Comparison of ENCODE assay signal across 22 cellular contexts in the genomic region with DNA sequence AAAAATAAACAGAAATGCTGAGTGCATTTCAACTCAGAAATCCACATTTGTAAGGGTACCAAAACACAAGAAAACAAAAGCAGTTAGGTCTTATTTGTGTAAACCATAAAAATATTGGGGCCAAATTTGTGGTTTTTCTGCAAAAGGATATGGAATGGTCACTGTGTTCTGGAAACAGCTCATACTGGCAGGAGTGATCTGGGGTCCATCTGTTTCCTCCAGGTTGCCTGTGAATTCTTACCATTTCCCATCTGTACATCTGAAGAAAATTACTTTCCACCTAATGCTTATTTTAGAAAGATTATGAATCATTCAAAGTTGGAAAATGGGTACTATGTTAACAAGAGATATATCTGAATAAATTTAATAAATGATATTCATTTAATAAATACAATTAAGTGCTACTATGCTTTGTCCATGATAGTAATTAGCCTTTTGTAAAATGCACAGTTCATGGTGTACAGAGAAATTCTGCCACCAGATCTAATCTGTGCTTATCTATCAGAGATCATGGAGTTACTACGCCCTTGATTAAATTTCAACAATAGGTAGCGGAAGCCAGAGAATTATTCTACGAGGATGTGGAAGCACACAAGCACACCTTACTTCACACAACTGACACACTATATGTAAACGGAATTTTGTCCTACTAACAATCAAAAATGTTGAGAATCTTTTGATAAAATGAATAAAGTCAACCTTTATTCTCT. TPM values are rescaled to one million over a fixed set of nuclear protein-coding genes. Genes with fewer than 3 reads are reported as not detected.
DNase-seq lines count a peak whose midpoint lies in the region; ATAC-seq and TF ChIP-seq lines count a peak whose summit lies in the region.
"Had no signal": no experiment of that assay in that cellular context is flagged by ENCODE, and none has a peak within 500 bp of the region (broad histone marks: within the 10 kb centered on the region; RNA-seq: fewer than 3 reads in every experiment).

No MANE protein-coding gene starts in this region.

- H3K27me3 Mint-ChIP-seq in chondrocyte (ENCODE audit: low read depth), result no peaks in the 10 kb centered on the region

- H3K79me2 ChIP-seq in SK-N-SH (ENCODE audit: insufficient read depth), result peaks cover 73% of the 10 kb centered on the region

- peak in 2 of 8 donors; percentile 54 to 57 for ATAC-seq in heart right ventricle
- ATAC-seq in Right ventricle myocardium superior (ENCODE audit: poor library complexity), result no peak
- ATAC-seq: A549 had no signal

- POLR2A ChIA-PET in SK-N-SH (lab: Yijun Ruan, JAX), result no interaction called here

- H3K4me1 ChIP-seq in heart right ventricle (peaks cover 0 to 39% (median 13%) of the 10 kb centered on the region in 9 donors), SK-N-SH (ENCODE audit: control insufficient read depth in 1 of 2, insufficient read depth in 2 of 2, low read depth in 1 of 2, low read length in 1 of 2) (peaks cover 7 to 12% of the 10 kb centered on the region in 2 experiments; a peak in 3 of 4 replicates)
- H3K4me1 ChIP-seq: A549 had no signal

- peaks cover 17% of the 10 kb centered on the region for H3F3A ChIP-seq in SK-N-SH (replicated peaks; ENCODE audit: insufficient read depth)

- in situ Hi-C loops in ACHN (cut with HindIII; ENCODE audit: low pct_ligation_motif_present, low pct_unique_long_range_greater_than_20kb, low sequenced_read_pairs), result no loop called here

- no peak overlapping the region for H2AFZ ChIP-seq in SK-N-SH (ENCODE audit: low read depth)

- intact Hi-C loops in heart right ventricle (cut with DNase I) (no loop called here), Right ventricle myocardium superior (cut with DNase I) (no loop called here)

- TF ChIP-seq EP300 in SK-N-SH (IDR thresholded peaks at IDR 0.05; ENCODE audit: borderline replicate concordance in 1 of 2, low read depth in 1 of 2, low read length in 1 of 2), result 0 out of 4 replicates have a peak, but pooled peaks of 1 of the 2 experiments have one; percentile 23

- H3K9me3 ChIP-seq in heart right ventricle, result no peaks in the 10 kb centered on the region
- H3K9me3 ChIP-seq in SK-N-SH, result no peaks in the 10 kb centered on the region
- H3K9me3 ChIP-seq: A549 had no signal

- peak overlapping the region; percentile 10; the same call in 1 of the 2 replicates for H3K4me2 ChIP-seq in SK-N-SH
- H3K4me2 ChIP-seq: A549 had no signal

- peak overlapping the region in 8 of 10 donors; percentile 3 to 54 (median 26) for H3K27ac ChIP-seq in heart right ventricle
- H3K27ac ChIP-seq in SK-N-SH (ENCODE audit: low read depth in 2 of 2, low read length in 1 of 2), result peak overlapping the region; percentile 38 to 76
- H3K27ac ChIP-seq: A549 had no signal

- TF ChIP-seq RAD21 in SK-N-SH (IDR thresholded peaks at IDR 0.05; ENCODE audit: low read length), result no peak

- DNase-seq in heart right ventricle, result no peak
- DNase-seq in Right ventricle myocardium superior, result no peak
- peak; percentile 14 for DNase-seq in SK-N-SH
- DNase-seq in chondrocyte (ENCODE audit: low spot score), result no peak
- DNase-seq in pons (ENCODE audit: low spot score), result peak; percentile 4
- no peak for DNase-seq in NCI-H1092 treated with DMSO at 0.1 percent for 48 hours (lab: John Stamatoyannopoulos, UW)
- no peak for DNase-seq in ACHN
- DNase-seq in NCI-H510A (lab: John Stamatoyannopoulos, UW), result no peak
- DNase-seq: AML-193, COR-L47, DMS53, H9, NCI-H1048, NCI-H146, NCI-H2081 treated with DMSO at 0.1 percent for 48 hours, NCI-H2227 treated with DMSO at 0.1 percent for 48 hours, NCI-H526, SHP77 treated with DMSO at 0.1 percent for 48 hours had no signal

- no peak for TF ChIP-seq CTCF in heart right ventricle (IDR thresholded peaks at IDR 0.05)
- no peak for TF ChIP-seq CTCF in SK-N-SH (IDR thresholded peaks at IDR 0.05)
- TF ChIP-seq CTCF in chondrocyte (IDR thresholded peaks at IDR 0.05), result no peak

- H3K4me3 ChIP-seq in heart right ventricle (no peak overlapping the region), SK-N-SH (ENCODE audit: low read depth in 2 of 2, low read length in 1 of 2) (no peak overlapping the region)
- H3K4me3 ChIP-seq: A549 had no signal

- no peaks in the 10 kb centered on the region for H3K9me2 ChIP-seq in SK-N-SH

- CTCF ChIA-PET in SK-N-SH (lab: Yijun Ruan, JAX), result interaction anchor here (1.2 to 1.5 kb wide), 3 partner anchors 9 to 25 kb away, joined by 3 to 7 read pairs (median 5); a partner anchor contains a TSS

- H3K36me3 Mint-ChIP-seq in chondrocyte (ENCODE audit: low read depth), result peaks cover 7% of the 10 kb centered on the region

- peak overlapping the region; percentile 20 for H3K27ac Mint-ChIP-seq in chondrocyte (ENCODE audit: unreplicated experiment)
- H3K27ac Mint-ChIP-seq: CD14-positive monocyte had no signal

- 67% methylated on average over 4 of the region's 4 CpGs for WGBS in heart right ventricle, 2 donors
- 60% methylated on average over 4 of the region's 4 CpGs for WGBS in SK-N-SH (ENCODE audit: low lambda C conversion rate)

- peaks cover 62% of the 10 kb centered on the region for H3K4me1 Mint-ChIP-seq in chondrocyte (ENCODE audit: low read depth)
- H3K4me1 Mint-ChIP-seq: CD14-positive monocyte had no signal

- H3K27me3 ChIP-seq in heart right ventricle, result no peaks in the 10 kb centered on the region
- no peaks in the 10 kb centered on the region for H3K27me3 ChIP-seq in SK-N-SH (ENCODE audit: insufficient read depth)

- H3K4me3 Mint-ChIP-seq in chondrocyte (ENCODE audit: unreplicated experiment), result no peak overlapping the region
- H3K4me3 Mint-ChIP-seq: CD14-positive monocyte, H9 had no signal

- H3K9me3 Mint-ChIP-seq in chondrocyte (ENCODE audit: low read depth), result no peaks in the 10 kb centered on the region

- peaks cover 3% of the 10 kb centered on the region for H4K20me1 ChIP-seq in SK-N-SH (ENCODE audit: insufficient read depth)

- H3K36me3 ChIP-seq in heart right ventricle (peaks cover 0 to 26% (median 6%) of the 10 kb centered on the region in 9 donors), SK-N-SH (replicated peaks in 1 of 2; ENCODE audit: control insufficient read depth in 1 of 2, insufficient read depth in 2 of 2, low read length in 1 of 2) (peaks cover 16 to 19% of the 10 kb centered on the region in 2 experiments)

- H3K9ac ChIP-seq in SK-N-SH, result no peak overlapping the region

TF ChIP-seq in SK-N-SH, 30 proteins besides CTCF, POLR2A, EP300 and RAD21 (continues in another document):
- TF ChIP-seq, protein P1, sequence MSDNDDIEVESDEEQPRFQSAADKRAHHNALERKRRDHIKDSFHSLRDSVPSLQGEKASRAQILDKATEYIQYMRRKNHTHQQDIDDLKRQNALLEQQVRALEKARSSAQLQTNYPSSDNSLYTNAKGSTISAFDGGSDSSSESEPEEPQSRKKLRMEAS (IDR thresholded peaks at IDR 0.05; ENCODE audit: low read depth), result no peak
- TF ChIP-seq, protein P2, sequence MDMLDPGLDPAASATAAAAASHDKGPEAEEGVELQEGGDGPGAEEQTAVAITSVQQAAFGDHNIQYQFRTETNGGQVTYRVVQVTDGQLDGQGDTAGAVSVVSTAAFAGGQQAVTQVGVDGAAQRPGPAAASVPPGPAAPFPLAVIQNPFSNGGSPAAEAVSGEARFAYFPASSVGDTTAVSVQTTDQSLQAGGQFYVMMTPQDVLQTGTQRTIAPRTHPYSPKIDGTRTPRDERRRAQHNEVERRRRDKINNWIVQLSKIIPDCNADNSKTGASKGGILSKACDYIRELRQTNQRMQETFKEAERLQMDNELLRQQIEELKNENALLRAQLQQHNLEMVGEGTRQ (IDR thresholded peaks at IDR 0.05; ENCODE audit: borderline replicate concordance, low read depth, low read length), result no peak
- TF ChIP-seq YY1 (IDR thresholded peaks at IDR 0.05; ENCODE audit: low read depth), result no peak
- no peak for TF ChIP-seq RCOR1 (IDR thresholded peaks at IDR 0.05; ENCODE audit: low read length)
- TF ChIP-seq MXI1 (IDR thresholded peaks at IDR 0.05; ENCODE audit: low read depth, low read length), result no peak
- TF ChIP-seq, protein P3, sequence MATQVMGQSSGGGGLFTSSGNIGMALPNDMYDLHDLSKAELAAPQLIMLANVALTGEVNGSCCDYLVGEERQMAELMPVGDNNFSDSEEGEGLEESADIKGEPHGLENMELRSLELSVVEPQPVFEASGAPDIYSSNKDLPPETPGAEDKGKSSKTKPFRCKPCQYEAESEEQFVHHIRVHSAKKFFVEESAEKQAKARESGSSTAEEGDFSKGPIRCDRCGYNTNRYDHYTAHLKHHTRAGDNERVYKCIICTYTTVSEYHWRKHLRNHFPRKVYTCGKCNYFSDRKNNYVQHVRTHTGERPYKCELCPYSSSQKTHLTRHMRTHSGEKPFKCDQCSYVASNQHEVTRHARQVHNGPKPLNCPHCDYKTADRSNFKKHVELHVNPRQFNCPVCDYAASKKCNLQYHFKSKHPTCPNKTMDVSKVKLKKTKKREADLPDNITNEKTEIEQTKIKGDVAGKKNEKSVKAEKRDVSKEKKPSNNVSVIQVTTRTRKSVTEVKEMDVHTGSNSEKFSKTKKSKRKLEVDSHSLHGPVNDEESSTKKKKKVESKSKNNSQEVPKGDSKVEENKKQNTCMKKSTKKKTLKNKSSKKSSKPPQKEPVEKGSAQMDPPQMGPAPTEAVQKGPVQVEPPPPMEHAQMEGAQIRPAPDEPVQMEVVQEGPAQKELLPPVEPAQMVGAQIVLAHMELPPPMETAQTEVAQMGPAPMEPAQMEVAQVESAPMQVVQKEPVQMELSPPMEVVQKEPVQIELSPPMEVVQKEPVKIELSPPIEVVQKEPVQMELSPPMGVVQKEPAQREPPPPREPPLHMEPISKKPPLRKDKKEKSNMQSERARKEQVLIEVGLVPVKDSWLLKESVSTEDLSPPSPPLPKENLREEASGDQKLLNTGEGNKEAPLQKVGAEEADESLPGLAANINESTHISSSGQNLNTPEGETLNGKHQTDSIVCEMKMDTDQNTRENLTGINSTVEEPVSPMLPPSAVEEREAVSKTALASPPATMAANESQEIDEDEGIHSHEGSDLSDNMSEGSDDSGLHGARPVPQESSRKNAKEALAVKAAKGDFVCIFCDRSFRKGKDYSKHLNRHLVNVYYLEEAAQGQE (IDR thresholded peaks at IDR 0.05; ENCODE audit: low read depth, low read length), result no peak
- peak; percentile 12; the same call in 1 of the 2 replicates for TF ChIP-seq FOSL2 (IDR thresholded peaks at IDR 0.05; ENCODE audit: borderline replicate concordance, low read depth)
- TF ChIP-seq NFIC (IDR thresholded peaks at IDR 0.05; ENCODE audit: borderline replicate concordance), result no peak

RNA-seq across cellular contexts. Expression of a gene that starts 10.9 kb away (rescaled TPM):
- total RNA-seq in heart right ventricle (10 to 100 TPM; 26.1 to 49.3 (median 37.9) TPM), Right ventricle myocardium superior (29.5 TPM), chondrocyte (28.4 to 40.3 TPM (median 30.5 TPM) in 3 replicates)
- polyA plus RNA-seq in heart right ventricle (10 to 100 TPM in 1 of 2 donors, 1 to 10 TPM in 1; 7.8 to 15.7 TPM), SK-N-SH (2012; rRNA removed) (11.6 and 18.5 TPM in 2 replicates)
- polyA plus RNA-seq in SK-N-SH (2012; cell fraction: cytosol; rRNA removed), result 13.0 and 14.1 TPM in 2 replicates
- 13.8 and 26.9 TPM in 2 replicates for polyA plus RNA-seq in SK-N-SH (2012; cell fraction: nucleus; rRNA removed)

RNA-seq across cellular contexts. Expression of a gene that starts 36.5 kb away (rescaled TPM):
- under 1 TPM in 9 of 10 donors, not detected in 1; 0.07 to 0.39 (median 0.19) TPM for total RNA-seq in heart right ventricle
- under 1 TPM; 0.10 to 0.15 TPM for polyA plus RNA-seq in heart right ventricle
- 0.43 TPM for total RNA-seq in Right ventricle myocardium superior
- 1.8 and 2.5 TPM in 2 replicates for polyA plus RNA-seq in SK-N-SH (2012; rRNA removed)
- polyA plus RNA-seq in SK-N-SH (2012; cell fraction: cytosol; rRNA removed), result 2.3 and 2.4 TPM in 2 replicates
- 3.0 and 4.6 TPM in 2 replicates for polyA plus RNA-seq in SK-N-SH (2012; cell fraction: nucleus; rRNA removed)
- total RNA-seq in chondrocyte, result 3.6 to 5.9 TPM (median 4.6 TPM) in 3 replicates
- total RNA-seq: H9, HT-29, MCF 10A had no signal
- polyA plus RNA-seq: A549, CD14-positive monocyte had no signal

Comparison
In these comparisons a context has a peak if more than half of its experiments do, and no peak if none do; other contexts are left out.
1. DNase-seq: peak in SK-N-SH (single experiment) and pons (single experiment); none in heart right ventricle (0 of 2), Right ventricle myocardium superior (single experiment), chondrocyte (single experiment), NCI-H1092 treated with DMSO at 0.1 percent for 48 hours (single experiment), ACHN (single experiment) and NCI-H510A (single experiment).